ENCODE assay signal across 10 cellular contexts in the genomic region with DNA sequence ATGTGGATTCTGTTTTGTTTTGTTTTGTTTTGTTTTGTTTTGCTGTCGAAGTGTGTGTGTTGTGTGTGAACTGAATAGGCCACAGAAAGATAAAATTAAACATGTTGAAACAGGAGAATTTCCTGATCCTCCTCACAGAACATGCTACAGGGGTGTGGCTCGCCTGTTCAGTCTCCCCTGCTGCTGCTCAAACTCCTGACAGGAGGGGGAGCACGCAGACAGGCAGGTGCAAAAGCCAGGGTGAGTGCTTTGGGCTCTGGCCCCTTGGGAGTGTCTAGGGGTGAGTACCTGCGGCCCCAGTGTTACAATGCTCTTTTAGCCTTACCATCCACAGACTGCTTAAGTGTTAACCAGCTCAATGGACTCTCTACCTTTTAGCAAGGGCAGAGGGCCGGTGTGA.
DNase-seq lines count a peak whose midpoint lies in the region; ATAC-seq and TF ChIP-seq lines count a peak whose summit lies in the region.
"Had no signal": no experiment of that assay in that cellular context is flagged by ENCODE, and none has a peak within 500 bp of the region (broad histone marks: within the 10 kb centered on the region; RNA-seq: fewer than 3 reads in every experiment).

No MANE protein-coding gene starts in this region.

- H3K27me3 Mint-ChIP-seq in H9 (ENCODE audit: low read depth) (no peaks in the 10 kb centered on the region), memory B cell (no peaks in the 10 kb centered on the region)

- H2BK15ac ChIP-seq in H9 (ENCODE audit: low read depth, low read length) = no peak overlapping the region

- H3K27ac Mint-ChIP-seq in H9 (no peak overlapping the region), memory B cell (no peak overlapping the region)

- H3K23ac ChIP-seq in H9 (ENCODE audit: insufficient read length, low read depth, low read length) = no peak overlapping the region

- H3K9me3 ChIP-seq in H9 (ENCODE audit: control insufficient read depth, low read depth, low read length) = no peaks in the 10 kb centered on the region
- H3K9me3 ChIP-seq: body of pancreas had no signal

- no peaks in the 10 kb centered on the region for H3K4me1 Mint-ChIP-seq in H9
- peaks cover 5% of the 10 kb centered on the region for H3K4me1 Mint-ChIP-seq in memory B cell

- H3K4me1 ChIP-seq in H9 (ENCODE audit: insufficient read depth, low read length) = no peaks in the 10 kb centered on the region
- H3K4me1 ChIP-seq: body of pancreas had no signal

- H3K14ac ChIP-seq in H9 (ENCODE audit: insufficient read depth, low read length) = no peak overlapping the region

- no peak overlapping the region for H4K5ac ChIP-seq in H9 (ENCODE audit: insufficient read length, low read depth, low read length)

- no peak overlapping the region for H3T11ph ChIP-seq in H9 (ENCODE audit: low read length)

- no peaks in the 10 kb centered on the region for H4K20me1 ChIP-seq in H9 (ENCODE audit: control insufficient read depth, insufficient read depth, insufficient read length)

- peak; percentile 50 for TF ChIP-seq CTCF in H9 (conservative IDR thresholded peaks at IDR 0.05)

- no peak overlapping the region for H3K4me2 ChIP-seq in H9 (ENCODE audit: insufficient read depth, insufficient read length, low read length)

- H3K27ac ChIP-seq in H9 (ENCODE audit: insufficient read length, low read depth, low read length) = no peak overlapping the region
- H3K27ac ChIP-seq: body of pancreas had no signal

- no peak overlapping the region for H2AK5ac ChIP-seq in H9 (ENCODE audit: insufficient read length, low read length)

- H3K36me3 Mint-ChIP-seq in H9 (ENCODE audit: insufficient read depth in 1 of 3, low read depth in 3 of 3) (no peaks in the 10 kb centered on the region), memory B cell (no peaks in the 10 kb centered on the region)

- H3K4me3 Mint-ChIP-seq in H9 (no peak overlapping the region), memory B cell (no peak overlapping the region)

- no peak overlapping the region for H2AFZ ChIP-seq in H9 (ENCODE audit: low read length)

- no CpG with 5 or more reads among the region's 5 CpGs for WGBS in H9 (ENCODE audit: extremely low coverage, insufficient read length, low lambda C conversion rate)

- ATAC-seq in GM18861 (IDR thresholded peaks at IDR 0.05; ENCODE audit: unreplicated experiment) = peak; percentile 86
- peak; percentile 81 for ATAC-seq in memory B cell (ENCODE audit: low read depth)
- no peak for ATAC-seq in HG03342 (IDR thresholded peaks at IDR 0.05; ENCODE audit: unreplicated experiment)
- ATAC-seq: body of pancreas had no signal

- no peak overlapping the region for H2BK12ac ChIP-seq in H9 (ENCODE audit: insufficient read length, low read depth, low read length)

- no peak overlapping the region for H4K91ac ChIP-seq in H9 (ENCODE audit: insufficient read length, low read depth, low read length)

- no peaks in the 10 kb centered on the region for H3K27me3 ChIP-seq in H9 (ENCODE audit: insufficient read depth, low read length)
- H3K27me3 ChIP-seq: body of pancreas had no signal

- no peak overlapping the region for H3K56ac ChIP-seq in H9 (ENCODE audit: insufficient read length, low read depth, low read length)

- H3K9me3 Mint-ChIP-seq in H9 (no peaks in the 10 kb centered on the region), memory B cell (no peaks in the 10 kb centered on the region)

- no peaks in the 10 kb centered on the region for H3K23me2 ChIP-seq in H9 (ENCODE audit: insufficient read length, low read depth, low read length, poor library complexity, severe bottlenecking)

- no peak overlapping the region for H2BK120ac ChIP-seq in H9 (ENCODE audit: low read depth, low read length, poor library complexity, severe bottlenecking)

- no peak overlapping the region for H3K9ac ChIP-seq in H9 (ENCODE audit: extremely low read depth, insufficient read length, low read length)

- H2BK20ac ChIP-seq in H9 (ENCODE audit: low read depth, low read length, poor library complexity, severe bottlenecking) = no peak overlapping the region

- no peak overlapping the region for H4K8ac ChIP-seq in H9 (replicated peaks; ENCODE audit: insufficient read length, low read depth, low read length)

- no peak overlapping the region for H3K4ac ChIP-seq in H9 (ENCODE audit: low read depth, low read length)

- DNase-seq in H9 (peak; percentile 47), NAMALWA (ENCODE audit: low spot score) (peak; percentile 60), memory B cell (ENCODE audit: low spot score in 2 of 2) (peak in 1 of 2 donors; percentile 7), T1000 (lab: John Stamatoyannopoulos, UW) (no peak), kidney glomerular epithelial cell (lab: John Stamatoyannopoulos, UW) (no peak), germinal center (ENCODE audit: low spot score) (no peak)
- DNase-seq: activated T-cell treated with anti-CD3 and anti-CD28 coated beads, Interleukin-2, amount 50 U/mL, for 1 hour; body of pancreas had no signal

- no peaks in the 10 kb centered on the region for H3K79me2 ChIP-seq in H9 (ENCODE audit: insufficient read depth, low read length)

- no peak overlapping the region for H2BK5ac ChIP-seq in H9 (ENCODE audit: insufficient read length, low read length)

- no peaks in the 10 kb centered on the region for H3K79me1 ChIP-seq in H9 (ENCODE audit: insufficient read depth, low read depth, low read length, poor library complexity, severe bottlenecking)

- H3K18ac ChIP-seq in H9 (ENCODE audit: insufficient read length, low read depth, low read length) = no peak overlapping the region

Comparison
In these comparisons a context has a peak if more than half of its experiments do, and no peak if none do; other contexts are left out.
1. DNase-seq: peak in H9 (single experiment) and NAMALWA (single experiment); none in T1000 (single experiment), kidney glomerular epithelial cell (single experiment) and germinal center (single experiment).